In genomic region chr19:8697671-8698432, GRCh38 we compare ENCODE assay signal across 1 cellular context.
A peak's percentile ranks its signal among the peaks of the same experiment; 100 is the strongest.
TF ChIP-seq lines count a peak whose summit lies in the region.

No MANE protein-coding gene starts in this region.

TF ChIP-seq in K562, 482 proteins besides CTCF, POLR2A, EP300 and RAD21 (continued from another document and continues in another):
- TF ChIP-seq ZEB2 (IDR thresholded peaks at IDR 0.05) (no peak), ZSCAN29 (IDR thresholded peaks at IDR 0.05) (no peak), ZNF408 (CRISPR knock-in tag; IDR thresholded peaks at IDR 0.05; ENCODE audit: low read depth) (no peak), CBX3 (IDR thresholded peaks at IDR 0.05; ENCODE audit: borderline replicate concordance in 1 of 2, low read length in 2 of 2) (no peak), NRF1 (conservative IDR thresholded peaks at IDR 0.05 in 1 of 2, IDR thresholded peaks at IDR 0.05 in 1 of 2) (peak; percentile 66 to 75), ZNF512 (tag; IDR thresholded peaks at IDR 0.05) (no peak), BRF1 (IDR thresholded peaks at IDR 0.05; ENCODE audit: borderline replicate concordance, extremely low read depth, insufficient read length) (no peak), STAT6 (CRISPR knock-in tag; IDR thresholded peaks at IDR 0.05) (no peak), TAF9B (IDR thresholded peaks at IDR 0.05; ENCODE audit: partially characterized antibody) (no peak), MEIS2 (IDR thresholded peaks at IDR 0.05; ENCODE audit: partially characterized antibody) (no peak), RBFOX2 (IDR thresholded peaks at IDR 0.05; ENCODE audit: low read depth, low read length) (0 out of 2 replicates have a peak, but pooled peaks have one; percentile 16), ZNF431 (CRISPR knock-in tag; IDR thresholded peaks at IDR 0.05) (no peak), KAT8 (IDR thresholded peaks at IDR 0.05; ENCODE audit: low read depth) (no peak), SMAD4 (CRISPR knock-in tag; conservative IDR thresholded peaks at IDR 0.05) (no peak), ZBED1 (IDR thresholded peaks at IDR 0.05) (no peak), CBX1 (IDR thresholded peaks at IDR 0.05; ENCODE audit: low read depth) (0 out of 2 replicates have a peak, but pooled peaks have one; percentile 25), ZBTB7A (IDR thresholded peaks at IDR 0.05; ENCODE audit: borderline replicate concordance, control insufficient read depth, low read depth, low read length) (peak; percentile 66; the same call in 1 of the 2 replicates), PRPF4 (IDR thresholded peaks at IDR 0.05; ENCODE audit: insufficient read depth, low read depth, low read length, poor library complexity, severe bottlenecking) (no peak), GTF2E2 (tag; IDR thresholded peaks at IDR 0.05) (no peak), PCBP1 (IDR thresholded peaks at IDR 0.05; ENCODE audit: low read depth, low read length, poor library complexity, severe bottlenecking) (no peak), ELF4 (CRISPR knock-in tag; IDR thresholded peaks at IDR 0.05) (no peak), ZNF785 (CRISPR knock-in tag; IDR thresholded peaks at IDR 0.05) (no peak), FOXO4 (CRISPR knock-in tag; IDR thresholded peaks at IDR 0.05) (no peak), PTBP1 (IDR thresholded peaks at IDR 0.05; ENCODE audit: low read depth, low read length) (no peak), ETV6 (IDR thresholded peaks at IDR 0.05; ENCODE audit: borderline replicate concordance in 1 of 2, low read depth in 2 of 2, low read length in 1 of 2) (no peak), ETV6 (CRISPR knock-in tag; IDR thresholded peaks at IDR 0.05; ENCODE audit: borderline replicate concordance) (no peak), ZZZ3 (IDR thresholded peaks at IDR 0.05) (no peak), ZNF444 (CRISPR knock-in tag; IDR thresholded peaks at IDR 0.05) (no peak), RBM34 (IDR thresholded peaks at IDR 0.05; ENCODE audit: borderline replicate concordance, insufficient read depth, low read length) (no peak), ZBTB9 (CRISPR knock-in tag; IDR thresholded peaks at IDR 0.05) (no peak), IFI16 (CRISPR knock-in tag; IDR thresholded peaks at IDR 0.05) (no peak), DIDO1 (tag; IDR thresholded peaks at IDR 0.05; ENCODE audit: low read depth) (no peak), NFIC (IDR thresholded peaks at IDR 0.05) (no peak), TCFL5 (CRISPR knock-in tag; conservative IDR thresholded peaks at IDR 0.05) (no peak), XRCC5 (IDR thresholded peaks at IDR 0.05; ENCODE audit: low read depth, low read length) (no peak), MCM5 (IDR thresholded peaks at IDR 0.05; ENCODE audit: low read depth) (no peak), SAP30 (IDR thresholded peaks at IDR 0.05; ENCODE audit: borderline replicate concordance, insufficient read depth, low read depth, low read length, poor library complexity, severe bottlenecking) (no peak), TRIM24 (IDR thresholded peaks at IDR 0.05) (no peak), ZNF280A (IDR thresholded peaks at IDR 0.05; ENCODE audit: low read depth, partially characterized antibody) (no peak), ZNF766 (CRISPR knock-in tag; conservative IDR thresholded peaks at IDR 0.05) (no peak), CEBPB (tag; IDR thresholded peaks at IDR 0.05) (no peak), ATF1 (CRISPR knock-in tag; IDR thresholded peaks at IDR 0.05) (no peak), ATF1 (tag; IDR thresholded peaks at IDR 0.05) (0 out of 2 replicates have a peak, but pooled peaks have one; percentile 15), SAFB (IDR thresholded peaks at IDR 0.05; ENCODE audit: borderline replicate concordance, low read depth, low read length) (peak; percentile 60; the same call in 1 of the 2 replicates), SMC3 (conservative IDR thresholded peaks at IDR 0.05; ENCODE audit: insufficient read depth, low read depth, low read length) (peak; percentile 40; the same call in 1 of the 2 replicates), TARDBP (IDR thresholded peaks at IDR 0.05) (no peak), HMGN3 (IDR thresholded peaks at IDR 0.05; ENCODE audit: borderline replicate concordance, extremely low read depth, insufficient read length, low read depth, low read length) (peak; percentile 26), NELFE (IDR thresholded peaks at IDR 0.05; ENCODE audit: insufficient read depth, insufficient read length) (no peak), SAFB2 (IDR thresholded peaks at IDR 0.05; ENCODE audit: borderline replicate concordance, low read depth, low read length, severe bottlenecking) (no peak), ELF2 (CRISPR knock-in tag; IDR thresholded peaks at IDR 0.05) (no peak), HSF4 (CRISPR knock-in tag; IDR thresholded peaks at IDR 0.05; ENCODE audit: borderline replicate concordance) (no peak), ZNF184 (CRISPR knock-in tag; IDR thresholded peaks at IDR 0.05) (no peak), ZFPM2 (CRISPR knock-in tag; IDR thresholded peaks at IDR 0.05) (no peak), E2F6 (IDR thresholded peaks at IDR 0.05; ENCODE audit: borderline replicate concordance in 1 of 2, extremely low read depth in 1 of 2, insufficient read depth in 1 of 2, insufficient read length in 1 of 2, low read depth in 1 of 2, low read length in 1 of 2, poor library complexity in 1 of 2, severe bottlenecking in 1 of 2) (peak; percentile 35 to 74), ZBTB2 (IDR thresholded peaks at IDR 0.05) (no peak), ZNF280B (CRISPR knock-in tag; IDR thresholded peaks at IDR 0.05) (no peak), PATZ1 (CRISPR knock-in tag; IDR thresholded peaks at IDR 0.05; ENCODE audit: borderline replicate concordance) (no peak), CREB1 (IDR thresholded peaks at IDR 0.05) (no peak), CREB1 (CRISPR knock-in tag; IDR thresholded peaks at IDR 0.05) (no peak), DPF2 (IDR thresholded peaks at IDR 0.05) (no peak), MTA1 (IDR thresholded peaks at IDR 0.05; ENCODE audit: borderline replicate concordance) (no peak), TAF1 (IDR thresholded peaks at IDR 0.05; ENCODE audit: control insufficient read depth, extremely low read depth, insufficient read depth, low read length, severe bottlenecking) (no peak)
